15 cellular contexts compared by ENCODE assay signal in genomic region chr4:71540749-71541269, GRCh38.
DNase-seq lines count a peak whose midpoint lies in the region; ATAC-seq and TF ChIP-seq lines count a peak whose summit lies in the region.
"Had no signal": no experiment of that assay in that cellular context is flagged by ENCODE, and none has a peak within 500 bp of the region (broad histone marks: within the 10 kb centered on the region; RNA-seq: fewer than 3 reads in every experiment).

No MANE protein-coding gene starts in this region.

- H3K4me1 ChIP-seq in Loucy (ENCODE audit: insufficient read depth, low read length, poor library complexity, severe bottlenecking): no peaks in the 10 kb centered on the region
- H3K4me1 ChIP-seq: gastroesophageal sphincter, left lung, parathyroid adenoma had no signal

- TF ChIP-seq CTCF in AG10803 (conservative IDR thresholded peaks at IDR 0.05; ENCODE audit: low read length) (peak; percentile 27), Loucy (conservative IDR thresholded peaks at IDR 0.05; ENCODE audit: low read length) (peak; percentile 56)

- no peaks in the 10 kb centered on the region for H3F3A ChIP-seq in Loucy (ENCODE audit: low read depth)

- in situ Hi-C loops in G401 (cut with HindIII; ENCODE audit: low sequenced_read_pairs): no loop called here

- no peaks in the 10 kb centered on the region for H3K9me3 ChIP-seq in Loucy (ENCODE audit: insufficient read depth, low read depth, low read length)
- H3K9me3 ChIP-seq: gastroesophageal sphincter, left lung had no signal

- no peak overlapping the region for H3K4me2 ChIP-seq in Loucy (ENCODE audit: low read depth, low read length, poor library complexity, severe bottlenecking)

- peaks cover 4% of the 10 kb centered on the region; the same call in 1 of the 2 replicates for H3K36me3 ChIP-seq in Loucy (ENCODE audit: insufficient read depth, low read length)
- H3K36me3 ChIP-seq: gastroesophageal sphincter, left lung had no signal

- no peaks in the 10 kb centered on the region for H3K27me3 ChIP-seq in Loucy (ENCODE audit: insufficient read depth, low read length, poor library complexity, severe bottlenecking)
- H3K27me3 ChIP-seq: gastroesophageal sphincter, left lung had no signal

- no peaks in the 10 kb centered on the region for H3K36me3 Mint-ChIP-seq in activated naive CD4-positive, alpha-beta T cell treated with anti-CD3 and anti-CD28 coated beads, Interleukin-2, amount 50 U/mL, for 72 hours

- no peaks in the 10 kb centered on the region for H3K9me3 Mint-ChIP-seq in activated naive CD4-positive, alpha-beta T cell treated with anti-CD3 and anti-CD28 coated beads, Interleukin-2, amount 50 U/mL, for 72 hours
- H3K9me3 Mint-ChIP-seq: central memory CD8-positive, alpha-beta T cell had no signal

- H2AFZ ChIP-seq in Loucy (ENCODE audit: low read length): no peak overlapping the region
- H2AFZ ChIP-seq: parathyroid adenoma had no signal

- H3K4me3 ChIP-seq in AG10803 (ENCODE audit: low read length) (no peak overlapping the region), Loucy (ENCODE audit: low read length, poor library complexity, severe bottlenecking) (no peak overlapping the region)
- H3K4me3 ChIP-seq: gastroesophageal sphincter, left lung had no signal

- H3K79me2 ChIP-seq in Loucy (ENCODE audit: insufficient read depth, low read length): no peaks in the 10 kb centered on the region
- H3K79me2 ChIP-seq: parathyroid adenoma had no signal

- H3K9ac ChIP-seq in Loucy (ENCODE audit: low read depth, low read length, poor library complexity, severe bottlenecking): no peak overlapping the region
- H3K9ac ChIP-seq: parathyroid adenoma had no signal

- H3K27ac Mint-ChIP-seq in activated naive CD4-positive, alpha-beta T cell treated with anti-CD3 and anti-CD28 coated beads, Interleukin-2, amount 50 U/mL, for 72 hours: no peak overlapping the region

- H3K9me2 ChIP-seq in Loucy (replicated peaks; ENCODE audit: low read depth, low read length): no peaks in the 10 kb centered on the region

- ATAC-seq in GM19463 (IDR thresholded peaks at IDR 0.05; ENCODE audit: unreplicated experiment): peak; percentile 61
- no peak for ATAC-seq in activated naive CD4-positive, alpha-beta T cell treated with anti-CD3 and anti-CD28 coated beads, Interleukin-2, amount 50 U/mL, for 72 hours
- no peak for ATAC-seq in GM18870 (IDR thresholded peaks at IDR 0.05; ENCODE audit: unreplicated experiment)
- ATAC-seq: gastroesophageal sphincter, left lung had no signal

- no peaks in the 10 kb centered on the region for H4K20me1 ChIP-seq in Loucy (ENCODE audit: insufficient read depth, low read length, poor library complexity, severe bottlenecking)

- DNase-seq in AG10803 (ENCODE audit: low read depth) (peak; percentile 29), fibroblast of peridontal ligament (ENCODE audit: extremely low read depth) (peak; percentile 45), G401 (ENCODE audit: low spot score) (no peak), NCI-H510A (lab: John Stamatoyannopoulos, UW) (no peak)
- no peak for DNase-seq in activated naive CD4-positive, alpha-beta T cell treated with anti-CD3 and anti-CD28 coated beads, Interleukin-2, amount 50 U/mL, for 72 hours (ENCODE audit: low spot score in 2 of 2)
- DNase-seq: activated CD4-positive, CD25-positive, alpha-beta regulatory T cell treated with anti-CD3 and anti-CD28 coated beads, Interleukin-2, amount 50 U/mL, for 72 hours; DND-41; left lung; stimulated activated CD4-positive, alpha-beta T cell treated with anti-CD3 and anti-CD28 coated beads, Interleukin-4, amount 100 ng/mL, for 1 hour had no signal

Comparison
In these comparisons a context has a peak if more than half of its experiments do, and no peak if none do; other contexts are left out.
1. DNase-seq: peak in AG10803 (single experiment) and fibroblast of peridontal ligament (single experiment); none in G401 (single experiment), activated naive CD4-positive, alpha-beta T cell treated with anti-CD3 and anti-CD28 coated beads, Interleukin-2, amount 50 U/mL, for 72 hours (0 of 2) and NCI-H510A (single experiment).